ENCODE assay signal across 38 cellular contexts in the genomic region with DNA sequence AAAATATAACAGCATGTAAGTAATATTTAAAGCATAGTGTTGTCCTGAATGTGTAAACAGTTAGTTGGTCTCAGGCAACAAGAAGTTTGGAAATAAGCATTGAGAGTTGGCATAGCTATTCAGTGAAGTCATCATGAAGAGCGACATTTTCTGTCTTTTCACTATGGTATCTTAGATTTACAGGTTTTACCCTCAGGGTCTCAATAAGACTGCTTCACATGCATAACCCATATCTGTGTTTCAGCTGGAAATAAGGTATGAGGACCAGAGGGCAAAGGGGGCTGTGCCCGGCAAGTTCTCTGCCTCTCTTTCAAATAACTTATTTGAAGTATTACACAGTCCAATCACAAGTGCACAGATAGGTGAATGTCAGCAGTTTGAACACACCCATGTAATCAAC.
"Had no signal": no experiment of that assay in that cellular context is flagged by ENCODE, and none has a peak within 500 bp of the region (broad histone marks: within the 10 kb centered on the region; RNA-seq: fewer than 3 reads in every experiment).

No MANE protein-coding gene starts in this region.

- H3K4me3 Mint-ChIP-seq: activated naive CD4-positive, alpha-beta T cell treated with anti-CD3 and anti-CD28 coated beads for 36 hours; activated naive CD4-positive, alpha-beta T cell treated with anti-CD3 and anti-CD28 coated beads, Interleukin-2, amount 10 ng/mL, durations not matched to agents 7 days and 5 days; activated naive CD4-positive, alpha-beta T cell treated with anti-CD3 and anti-CD28 coated beads, Interleukin-2, amount 50 U/mL, for 24 hours; activated naive CD8-positive, alpha-beta T cell; activated naive CD8-positive, alpha-beta T cell treated with anti-CD3 and anti-CD28 coated beads for 36 hours; activated naive CD8-positive, alpha-beta T cell treated with anti-CD3 and anti-CD28 coated beads, Interleukin-2, amount 10 ng/mL, durations not matched to agents 7 days and 5 days; activated naive CD8-positive, alpha-beta T cell treated with anti-CD3 and anti-CD28 coated beads, Interleukin-2, amount 50 U/mL, for 24 hours; activated T-cell treated with anti-CD3 and anti-CD28 coated beads, Interleukin-2, amount 50 U/mL, for 24 hours; activated T-cell treated with anti-CD3 and anti-CD28 coated beads, Interleukin-2, amount 50 U/mL, for 4 hours; activated T-cell treated with anti-CD3 and anti-CD28 coated beads, Interleukin-2, amount 50 U/mL, for 72 hours; activated T-helper 1 cell treated with anti-CD3 and anti-CD28 coated beads, Interleukin-12 subunit alpha, Interleukin-12 subunit beta, Interleukin-2, Interleukin-4 antibody, amounts not matched to agents 30 ng/mL and 10 ng/mL and 1 ng/mL, durations not matched to agents 14 hours and 24 hours and 36 hours; activated T-helper 17 cell treated with anti-CD3 and anti-CD28 coated beads, Interleukin-2, amount 50 U/mL, for 72 hours; brain; central memory CD8-positive, alpha-beta T cell had no signal

- H3K9me3 ChIP-seq: adrenal gland, ascending aorta, breast epithelium had no signal

- H3K27me3 ChIP-seq: adrenal gland, ascending aorta, body of pancreas, brain microvascular endothelial cell, breast epithelium, cardiac muscle cell had no signal

- H3K36me3 Mint-ChIP-seq: activated naive CD4-positive, alpha-beta T cell treated with anti-CD3 and anti-CD28 coated beads, Interleukin-2, amount 10 ng/mL, durations not matched to agents 7 days and 5 days; activated naive CD4-positive, alpha-beta T cell treated with anti-CD3 and anti-CD28 coated beads, Interleukin-2, amount 50 U/mL, for 24 hours; activated naive CD4-positive, alpha-beta T cell treated with anti-CD3 and anti-CD28 coated beads, Interleukin-2, amount 50 U/mL, for 72 hours; activated naive CD8-positive, alpha-beta T cell; activated naive CD8-positive, alpha-beta T cell treated with anti-CD3 and anti-CD28 coated beads for 36 hours; activated naive CD8-positive, alpha-beta T cell treated with anti-CD3 and anti-CD28 coated beads, Interleukin-2, amount 10 ng/mL, durations not matched to agents 7 days and 5 days; brain had no signal

- ATAC-seq: activated naive CD4-positive, alpha-beta T cell treated with anti-CD3 and anti-CD28 coated beads, Interleukin-2, amount 50 U/mL, for 72 hours; activated naive CD8-positive, alpha-beta T cell treated with anti-CD3 and anti-CD28 coated beads, Interleukin-2, amount 50 U/mL, for 24 hours; activated T-cell treated with anti-CD3 and anti-CD28 coated beads, Interleukin-2, amount 50 U/mL, for 4 hours; activated T-cell treated with anti-CD3 and anti-CD28 coated beads, Interleukin-2, amount 50 U/mL, for 72 hours; activated T-helper 17 cell treated with anti-CD3 and anti-CD28 coated beads, Interleukin-2, amount 50 U/mL, for 72 hours; body of pancreas had no signal

- DNase-seq: activated effector memory CD4-positive, alpha-beta T cell treated with anti-CD3 and anti-CD28 coated beads, Interleukin-2, amount 50 U/mL, for 16 hours; activated effector memory CD4-positive, alpha-beta T cell treated with Interleukin-2 at 50 U/mL for 16 hours; activated gamma-delta T cell; activated gamma-delta T cell treated with Interleukin-2 at 50 U/mL for 16 hours; activated naive CD4-positive, alpha-beta T cell; activated naive CD4-positive, alpha-beta T cell treated with anti-CD3 and anti-CD28 coated beads for 36 hours; activated naive CD4-positive, alpha-beta T cell treated with anti-CD3 and anti-CD28 coated beads, Interleukin-2, amount 10 ng/mL, durations not matched to agents 7 days and 5 days; activated naive CD4-positive, alpha-beta T cell treated with anti-CD3 and anti-CD28 coated beads, Interleukin-2, amount 50 U/mL, for 16 hours; activated naive CD4-positive, alpha-beta T cell treated with Interleukin-2 at 50 U/mL for 16 hours; activated naive CD8-positive, alpha-beta T cell treated with anti-CD3 and anti-CD28 coated beads for 36 hours; activated naive CD8-positive, alpha-beta T cell treated with anti-CD3 and anti-CD28 coated beads, Interleukin-2, amount 10 ng/mL, durations not matched to agents 7 days and 5 days; activated naive CD8-positive, alpha-beta T cell treated with anti-CD3 and anti-CD28 coated beads, Interleukin-2, amount 50 U/mL, for 24 hours; activated T-cell treated with anti-CD3 and anti-CD28 coated beads, Interleukin-2, amount 50 U/mL, for 1 hour; activated T-cell treated with anti-CD3 and anti-CD28 coated beads, Interleukin-2, amount 50 U/mL, for 24 hours; activated T-cell treated with anti-CD3 and anti-CD28 coated beads, Interleukin-2, amount 50 U/mL, for 4 hours; activated T-cell treated with anti-CD3 and anti-CD28 coated beads, Interleukin-2, amount 50 U/mL, for 48 hours; activated T-cell treated with anti-CD3 and anti-CD28 coated beads, Interleukin-2, amount 50 U/mL, for 72 hours; adrenal gland; amniotic stem cell; amygdala; anterior cingulate cortex; aorta; body of pancreas; brain microvascular endothelial cell; caudate nucleus; central memory CD4-positive, alpha-beta T cell; cerebellar nuclear complex had no signal

- H3K27ac Mint-ChIP-seq: activated naive CD4-positive, alpha-beta T cell treated with anti-CD3 and anti-CD28 coated beads for 36 hours; activated naive CD4-positive, alpha-beta T cell treated with anti-CD3 and anti-CD28 coated beads, Interleukin-2, amount 10 ng/mL, durations not matched to agents 7 days and 5 days; activated naive CD4-positive, alpha-beta T cell treated with anti-CD3 and anti-CD28 coated beads, Interleukin-2, amount 50 U/mL, for 24 hours; activated naive CD4-positive, alpha-beta T cell treated with anti-CD3 and anti-CD28 coated beads, Interleukin-2, amount 50 U/mL, for 72 hours; activated naive CD8-positive, alpha-beta T cell; activated naive CD8-positive, alpha-beta T cell treated with anti-CD3 and anti-CD28 coated beads for 36 hours; activated naive CD8-positive, alpha-beta T cell treated with anti-CD3 and anti-CD28 coated beads, Interleukin-2, amount 10 ng/mL, durations not matched to agents 7 days and 5 days; activated naive CD8-positive, alpha-beta T cell treated with anti-CD3 and anti-CD28 coated beads, Interleukin-2, amount 50 U/mL, for 24 hours; activated T-cell treated with anti-CD3 and anti-CD28 coated beads, Interleukin-2, amount 50 U/mL, for 24 hours; activated T-cell treated with anti-CD3 and anti-CD28 coated beads, Interleukin-2, amount 50 U/mL, for 72 hours; activated T-helper 1 cell treated with anti-CD3 and anti-CD28 coated beads, Interleukin-12 subunit alpha, Interleukin-12 subunit beta, Interleukin-2, Interleukin-4 antibody, amounts not matched to agents 30 ng/mL and 10 ng/mL and 1 ng/mL, durations not matched to agents 14 hours and 24 hours and 36 hours; activated T-helper 17 cell treated with anti-CD3 and anti-CD28 coated beads, Interleukin-2, amount 50 U/mL, for 72 hours; activated T-helper 2 cell treated with anti-CD3 and anti-CD28 coated beads, Interferon-gamma antibody, Interleukin-2, Interleukin-4, amounts not matched to agents 10 μg/mL and 5 μg/mL and 100 μg/mL, durations not matched to agents 14 hours and 24 hours and 36 hours; brain had no signal

- H3K4me1 ChIP-seq: adrenal gland, ascending aorta, body of pancreas, breast epithelium had no signal

- H3K4me3 ChIP-seq: adrenal gland, ascending aorta, body of pancreas, breast epithelium, cardiac muscle cell had no signal

- H3K27ac ChIP-seq: adrenal gland, ascending aorta, body of pancreas, brain microvascular endothelial cell, breast epithelium, cardiac muscle cell had no signal

- H3K27me3 Mint-ChIP-seq: activated naive CD4-positive, alpha-beta T cell treated with anti-CD3 and anti-CD28 coated beads, Interleukin-2, amount 10 ng/mL, durations not matched to agents 7 days and 5 days; activated naive CD4-positive, alpha-beta T cell treated with anti-CD3 and anti-CD28 coated beads, Interleukin-2, amount 50 U/mL, for 24 hours; activated naive CD8-positive, alpha-beta T cell; activated naive CD8-positive, alpha-beta T cell treated with anti-CD3 and anti-CD28 coated beads for 36 hours; activated naive CD8-positive, alpha-beta T cell treated with anti-CD3 and anti-CD28 coated beads, Interleukin-2, amount 10 ng/mL, durations not matched to agents 7 days and 5 days; activated naive CD8-positive, alpha-beta T cell treated with anti-CD3 and anti-CD28 coated beads, Interleukin-2, amount 50 U/mL, for 24 hours; activated T-cell treated with anti-CD3 and anti-CD28 coated beads, Interleukin-2, amount 50 U/mL, for 24 hours; activated T-helper 17 cell treated with anti-CD3 and anti-CD28 coated beads, Interleukin-2, amount 50 U/mL, for 72 hours; brain; central memory CD8-positive, alpha-beta T cell had no signal

- H3K36me3 ChIP-seq: adrenal gland, ascending aorta, brain microvascular endothelial cell, breast epithelium, cardiac muscle cell had no signal

- H3K4me1 Mint-ChIP-seq: activated naive CD4-positive, alpha-beta T cell treated with anti-CD3 and anti-CD28 coated beads, Interleukin-2, amount 10 ng/mL, durations not matched to agents 7 days and 5 days; activated naive CD4-positive, alpha-beta T cell treated with anti-CD3 and anti-CD28 coated beads, Interleukin-2, amount 50 U/mL, for 24 hours; activated naive CD8-positive, alpha-beta T cell treated with anti-CD3 and anti-CD28 coated beads for 36 hours; activated naive CD8-positive, alpha-beta T cell treated with anti-CD3 and anti-CD28 coated beads, Interleukin-2, amount 10 ng/mL, durations not matched to agents 7 days and 5 days; activated naive CD8-positive, alpha-beta T cell treated with anti-CD3 and anti-CD28 coated beads, Interleukin-2, amount 50 U/mL, for 24 hours; activated T-helper 17 cell treated with anti-CD3 and anti-CD28 coated beads, Interleukin-2, amount 50 U/mL, for 72 hours; brain; central memory CD8-positive, alpha-beta T cell had no signal
